8 cellular contexts compared by ENCODE assay signal in the genomic region with DNA sequence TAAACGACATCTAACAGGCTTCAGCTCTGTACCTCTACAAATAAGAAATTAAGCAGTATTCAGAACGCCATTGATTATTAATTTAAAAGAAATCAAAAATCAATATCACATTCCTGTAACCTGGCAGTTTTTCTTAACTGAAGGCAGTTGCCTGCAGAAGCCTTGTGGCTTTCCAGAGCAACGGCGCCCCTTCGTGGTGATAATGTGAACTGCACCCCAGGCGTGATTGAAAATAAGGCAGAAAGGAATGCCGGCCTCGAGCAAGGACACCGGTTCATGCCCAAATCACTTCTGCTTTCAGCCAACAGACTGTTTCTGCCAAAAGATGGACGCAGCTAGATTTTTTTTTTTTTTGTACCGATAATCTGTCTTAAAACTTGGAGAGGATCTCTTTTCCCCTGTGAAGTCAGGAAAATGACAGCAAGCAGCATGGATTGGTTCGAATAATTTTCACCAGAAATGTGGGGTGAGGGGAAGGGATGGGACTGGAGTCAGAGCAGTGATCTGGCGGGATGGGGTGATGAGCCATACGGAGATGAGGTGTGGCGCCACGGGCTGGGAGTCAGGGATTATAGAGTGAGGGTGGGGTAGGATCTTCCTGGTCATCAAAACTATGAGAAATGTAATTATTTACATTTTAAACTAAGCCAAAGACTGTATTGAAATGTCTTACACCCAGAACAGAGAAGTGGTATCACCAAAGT.
DNase-seq lines count a peak whose midpoint lies in the region; ATAC-seq, FAIRE-seq and TF ChIP-seq lines count a peak whose summit lies in the region.

No MANE protein-coding gene starts in this region.

- 10 to 20% (median 14%) methylated on average over 16 of the region's 16 CpGs for WGBS in ovary, 3 donors
- 32 to 33% methylated on average over 16 of the region's 16 CpGs for WGBS in upper lobe of left lung, 2 donors

- H3K27me3 ChIP-seq in ovary (no peaks in the 10 kb centered on the region), upper lobe of left lung (no peaks in the 10 kb centered on the region)

- FAIRE-seq in HTR-8/SVneo (lab: Jason Lieb, UNC) (peak; percentile 84), RCC 7860 (lab: Jason Lieb, UNC) (no peak)

- H3K4me3 ChIP-seq in ovary (no peak overlapping the region), upper lobe of left lung (no peak overlapping the region)

- H3K36me3 ChIP-seq in ovary, result no peaks in the 10 kb centered on the region
- H3K36me3 ChIP-seq in upper lobe of left lung, result no peaks in the 10 kb centered on the region

- ATAC-seq in upper lobe of left lung (ENCODE audit: low FRiP score in 2 of 2) (no peak), HG02610 (IDR thresholded peaks at IDR 0.05; ENCODE audit: unreplicated experiment) (no peak)

- no peak for TF ChIP-seq POLR2A in ovary (IDR thresholded peaks at IDR 0.05)
- no peak for TF ChIP-seq POLR2A in upper lobe of left lung (IDR thresholded peaks at IDR 0.05)

- DNase-seq in COLO668 (lab: John Stamatoyannopoulos, UW; ENCODE audit: unreplicated experiment), result peak; percentile 56
- peak; percentile 81 for DNase-seq in HTR-8/SVneo (ENCODE audit: insufficient read length, low spot score)
- DNase-seq in RCC 7860 (ENCODE audit: low spot score), result peak; percentile 8
- peak; percentile 52 for DNase-seq in activated T-helper 9 cell treated with anti-CD3 and anti-CD28 coated beads, Interleukin-2, amount 50 U/mL, for 16 hours (ENCODE audit: low read depth)
- peak; percentile 24 for DNase-seq in globus pallidus (ENCODE audit: low spot score)
- peak; percentile 64 to 92 (median 83) for DNase-seq in ovary
- peak in 1 of 2 donors; percentile 47 for DNase-seq in upper lobe of left lung

- H3K27ac ChIP-seq in ovary (no peak overlapping the region), upper lobe of left lung (no peak overlapping the region)

- H3K9me3 ChIP-seq in ovary, result no peaks in the 10 kb centered on the region
- no peaks in the 10 kb centered on the region for H3K9me3 ChIP-seq in upper lobe of left lung

- H3K4me1 ChIP-seq in ovary (ENCODE audit: insufficient read depth) (peaks cover 2% of the 10 kb centered on the region), upper lobe of left lung (no peaks in the 10 kb centered on the region)

- no peak for TF ChIP-seq EP300 in ovary (IDR thresholded peaks at IDR 0.05)
- TF ChIP-seq EP300 in upper lobe of left lung (IDR thresholded peaks at IDR 0.05), result no peak

- intact Hi-C loops in ovary (cut with DNase I), result loop anchor here in 1 of 4 donors (10.0 kb wide), 1 partner anchor 486 kb away; a partner anchor contains a TSS

- TF ChIP-seq CTCF in ovary (IDR thresholded peaks at IDR 0.05) (peak; percentile 47 to 77 (median 72)), upper lobe of left lung (IDR thresholded peaks at IDR 0.05) (peak; percentile 55 to 80 (median 75))
